8 cellular contexts compared by ENCODE assay signal in the genomic region with DNA sequence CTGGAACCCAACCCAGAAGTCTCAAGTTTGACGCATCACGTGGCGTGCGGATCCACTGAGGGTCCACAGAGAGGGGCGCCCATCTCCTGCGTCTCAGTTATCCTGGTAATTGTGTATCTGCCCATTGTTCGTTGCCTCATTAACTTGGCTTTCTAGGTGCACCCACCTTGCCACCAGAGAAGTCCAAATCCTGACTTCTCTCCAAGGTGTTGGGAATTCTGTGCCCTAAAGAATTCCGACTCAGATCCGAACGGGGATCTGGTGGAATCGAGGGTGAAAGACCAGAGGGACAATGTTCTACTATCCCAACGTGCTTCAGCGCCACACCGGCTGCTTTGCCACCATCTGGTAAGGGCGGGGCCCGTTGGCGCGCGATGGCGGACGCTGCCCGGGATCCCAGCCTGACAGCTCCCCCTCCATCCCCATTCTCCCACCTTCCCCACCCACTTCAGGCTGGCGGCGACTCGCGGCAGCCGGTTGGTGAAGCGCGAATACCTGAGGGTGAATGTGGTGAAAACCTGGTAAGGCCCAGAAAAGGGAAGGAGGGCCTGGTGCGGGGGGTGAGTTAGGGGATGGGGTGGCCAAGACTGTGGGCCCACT. TPM values are rescaled to one million over a fixed set of nuclear protein-coding genes. Genes with fewer than 3 reads are reported as not detected.
DNase-seq lines count a peak whose midpoint lies in the region; ATAC-seq and TF ChIP-seq lines count a peak whose summit lies in the region.

No MANE protein-coding gene starts in this region.

- H3K4me2 ChIP-seq in Karpas-422 (ENCODE audit: low read depth, low read length, poor library complexity, severe bottlenecking) (peak overlapping the region; percentile 70), neuronal stem cell (ENCODE audit: insufficient read depth, low read length, poor library complexity, severe bottlenecking) (peak overlapping the region; percentile 92)

- peak overlapping the region; percentile 65 for H2BK15ac ChIP-seq in neuronal stem cell (ENCODE audit: low read length)

- H2BK5ac ChIP-seq in neuronal stem cell (ENCODE audit: low read length) = no peak overlapping the region

- peak overlapping the region; percentile 61 for H3K23ac ChIP-seq in neuronal stem cell (ENCODE audit: low read depth, low read length, poor library complexity)

- DNase-seq in CD8-positive, alpha-beta memory T cell = no peak
- no peak for DNase-seq in Karpas-422
- no peak for DNase-seq in endothelial cell (ENCODE audit: low spot score)
- DNase-seq in neuronal stem cell (ENCODE audit: low spot score) = no peak
- DNase-seq in HT-29 (ENCODE audit: low spot score) = no peak
- no peak for DNase-seq in activated effector memory CD4-positive, alpha-beta T cell treated with Interleukin-2 at 50 U/mL for 16 hours
- DNase-seq in NOMO-1 (lab: John Stamatoyannopoulos, UW; ENCODE audit: unreplicated experiment in 2 of 2) = no peak

- H3K9ac ChIP-seq in Karpas-422 (ENCODE audit: low read length) (peak overlapping the region; percentile 75), neuronal stem cell (ENCODE audit: low read depth, low read length, poor library complexity) (peak overlapping the region; percentile 82)

- H2BK12ac ChIP-seq in neuronal stem cell (ENCODE audit: low read length) = peak overlapping the region; percentile 24

- no peak overlapping the region for H4K91ac ChIP-seq in neuronal stem cell (ENCODE audit: low read depth, low read length, poor library complexity)

- H3K4me1 Mint-ChIP-seq in CD8-positive, alpha-beta memory T cell = peaks cover 33 to 47% (median 46%) of the 10 kb centered on the region in 3 donors
- peaks cover 2% of the 10 kb centered on the region for H3K4me1 Mint-ChIP-seq in endothelial cell (ENCODE audit: unreplicated experiment)

- H3K9me2 ChIP-seq in Karpas-422 (replicated peaks; ENCODE audit: insufficient read depth, low read length) = no peaks in the 10 kb centered on the region

- no peak overlapping the region for H4K8ac ChIP-seq in neuronal stem cell (ENCODE audit: low read depth, low read length)

- peak overlapping the region in 7 of 8 donors; percentile 14 to 96 (median 80) for H3K27ac Mint-ChIP-seq in CD8-positive, alpha-beta memory T cell
- no peak overlapping the region for H3K27ac Mint-ChIP-seq in endothelial cell (ENCODE audit: unreplicated experiment)

- H2AFZ ChIP-seq in Karpas-422 (ENCODE audit: low read length) (no peak overlapping the region), neuronal stem cell (ENCODE audit: low read length) (no peak overlapping the region)

- no peak overlapping the region for H3K4ac ChIP-seq in neuronal stem cell (ENCODE audit: low read length)

- no CpG with 5 or more reads among the region's 30 CpGs for WGBS in neuronal stem cell (ENCODE audit: extremely low coverage in 2 of 2, insufficient read length in 2 of 2, insufficient replicate concordance in 1 of 2), 2 donors

- H3K27me3 ChIP-seq in CD8-positive, alpha-beta memory T cell (ENCODE audit: insufficient read depth, low read length, poor library complexity, severe bottlenecking) = no peaks in the 10 kb centered on the region
- no peaks in the 10 kb centered on the region for H3K27me3 ChIP-seq in Karpas-422 (ENCODE audit: low read length)
- no peaks in the 10 kb centered on the region for H3K27me3 ChIP-seq in neuronal stem cell (ENCODE audit: control insufficient read depth in 3 of 3, insufficient read depth in 3 of 3, low read depth in 1 of 3, low read length in 3 of 3)

- CTCF ChIA-PET in CD8-positive, alpha-beta memory T cell (lab: Charles Lee) = interaction anchor here (4.7 kb wide), 1 partner anchor 12 kb away, joined by 36 read pairs; the partner anchor contains the start of gene IRF9

- no peaks in the 10 kb centered on the region for H3K9me3 ChIP-seq in CD8-positive, alpha-beta memory T cell (ENCODE audit: low read length)
- H3K9me3 ChIP-seq in Karpas-422 (ENCODE audit: low read length) = no peaks in the 10 kb centered on the region
- no peaks in the 10 kb centered on the region for H3K9me3 ChIP-seq in neuronal stem cell (replicated peaks in 1 of 2; ENCODE audit: control insufficient read depth in 2 of 2, insufficient read depth in 1 of 2, low read depth in 1 of 2, low read length in 2 of 2)

- H3K36me3 Mint-ChIP-seq in CD8-positive, alpha-beta memory T cell = peaks cover 4 to 44% (median 14%) of the 10 kb centered on the region in 3 donors
- H3K36me3 Mint-ChIP-seq in endothelial cell (ENCODE audit: low read depth, unreplicated experiment) = peaks cover 21% of the 10 kb centered on the region

- H3K18ac ChIP-seq in neuronal stem cell (ENCODE audit: low read length) = peak overlapping the region; percentile 96

- no peak for TF ChIP-seq CTCF in endothelial cell (IDR thresholded peaks at IDR 0.05; ENCODE audit: unreplicated experiment)

- ATAC-seq in GM21367 (IDR thresholded peaks at IDR 0.05; ENCODE audit: unreplicated experiment) = no peak

- no peak overlapping the region for H2BK120ac ChIP-seq in neuronal stem cell (ENCODE audit: low read depth, low read length)

- H3K79me2 ChIP-seq in Karpas-422 (ENCODE audit: low read length) = peaks cover 15% of the 10 kb centered on the region

- H4K20me1 ChIP-seq in Karpas-422 (ENCODE audit: insufficient read depth, low read depth, low read length) = no peaks in the 10 kb centered on the region

- peaks cover 9% of the 10 kb centered on the region for H3K79me1 ChIP-seq in neuronal stem cell (ENCODE audit: low read depth, low read length)

- POLR2A ChIA-PET in CD8-positive, alpha-beta memory T cell (lab: Charles Lee) = interaction anchor here (2.4 kb wide), 1 partner anchor 11 kb away, joined by 8 read pairs; the partner anchor contains the start of gene IRF9

- no peaks in the 10 kb centered on the region for H3K4me1 ChIP-seq in CD8-positive, alpha-beta memory T cell (ENCODE audit: insufficient read depth, low read length)
- H3K4me1 ChIP-seq in Karpas-422 (ENCODE audit: low read length) (peaks cover 7% of the 10 kb centered on the region), neuronal stem cell (ENCODE audit: control insufficient read depth in 2 of 2, insufficient read depth in 1 of 2, low read depth in 1 of 2, low read length in 2 of 2) (peaks cover 0 to 8% of the 10 kb centered on the region in 2 donors)

- H3K4me3 ChIP-seq in CD8-positive, alpha-beta memory T cell (ENCODE audit: low read length) = peak overlapping the region; percentile 48
- H3K4me3 ChIP-seq in Karpas-422 (ENCODE audit: low read length) (peak overlapping the region; percentile 64), neuronal stem cell (ENCODE audit: low read length in 2 of 2) (peak overlapping the region; percentile 1 to 91)

- peak overlapping the region; percentile 81 to 91 (median 90) for H3K4me3 Mint-ChIP-seq in CD8-positive, alpha-beta memory T cell
- peak overlapping the region; percentile 81 for H3K4me3 Mint-ChIP-seq in endothelial cell (ENCODE audit: unreplicated experiment)

- peaks cover 0 to 2% of the 10 kb centered on the region in 2 donors for H3K27me3 Mint-ChIP-seq in CD8-positive, alpha-beta memory T cell
- H3K27me3 Mint-ChIP-seq in endothelial cell (ENCODE audit: unreplicated experiment) = peaks cover 4% of the 10 kb centered on the region

- H2AK5ac ChIP-seq in neuronal stem cell (ENCODE audit: low read depth, low read length) = peak overlapping the region; percentile 99

- peaks cover 12% of the 10 kb centered on the region for H3K36me3 ChIP-seq in CD8-positive, alpha-beta memory T cell (ENCODE audit: insufficient read depth, low read length)
- 0 out of 2 replicates have a peak, but pooled peaks cover 12% of the 10 kb centered on the region for H3K36me3 ChIP-seq in Karpas-422 (ENCODE audit: insufficient read depth, low read length)
- H3K36me3 ChIP-seq in neuronal stem cell (replicated peaks in 1 of 2; ENCODE audit: control insufficient read depth in 2 of 2, insufficient read depth in 2 of 2, low read length in 2 of 2) = peaks cover 5 to 23% of the 10 kb centered on the region in 2 donors

- peak overlapping the region; percentile 85 for H3K14ac ChIP-seq in neuronal stem cell (ENCODE audit: low read length)

- H3K27ac ChIP-seq in CD8-positive, alpha-beta memory T cell (ENCODE audit: low read depth, low read length) = no peak overlapping the region
- H3K27ac ChIP-seq in Karpas-422 (ENCODE audit: low read length) = peak overlapping the region; percentile 52
- H3K27ac ChIP-seq in neuronal stem cell (replicated peaks; ENCODE audit: low read length) = peak overlapping the region; percentile 63

- no peaks in the 10 kb centered on the region for H3K9me3 Mint-ChIP-seq in CD8-positive, alpha-beta memory T cell
- no peaks in the 10 kb centered on the region for H3K9me3 Mint-ChIP-seq in endothelial cell (ENCODE audit: unreplicated experiment)

RNA-seq across cellular contexts. Expression of gene REC8, which starts 0.5 kb away (rescaled TPM):
- 10 to 100 TPM; 24.5 to 26.7 TPM for total RNA-seq in CD8-positive, alpha-beta memory T cell
- 10.0 TPM for polyA plus RNA-seq in CD8-positive, alpha-beta memory T cell
- total RNA-seq in Karpas-422 (2014; rRNA removed; shearing (Covaris generic); ENCODE audit: low replicate concordance) = 22.1 and 34.6 TPM in 2 replicates
- 31.8 TPM for total RNA-seq in endothelial cell (ENCODE audit: unreplicated experiment)
- polyA plus RNA-seq in neuronal stem cell (2013, experiment 1 of 2) = 82.2 TPM
- 80.0 TPM for polyA plus RNA-seq in neuronal stem cell (2013, experiment 2 of 2)
- 3.4 and 14.0 TPM in 2 replicates for total RNA-seq in HT-29 (2014; rRNA removed; shearing (Covaris generic))

RNA-seq across cellular contexts. Expression of gene IRF9, which starts 11.3 kb away (rescaled TPM):
- total RNA-seq in CD8-positive, alpha-beta memory T cell = 10 to 100 TPM; 62.0 to 68.6 TPM
- 91.7 TPM for polyA plus RNA-seq in CD8-positive, alpha-beta memory T cell
- 72.7 and 79.8 TPM in 2 replicates for total RNA-seq in Karpas-422 (2014; rRNA removed; shearing (Covaris generic); ENCODE audit: low replicate concordance)
- 25.7 TPM for total RNA-seq in endothelial cell (ENCODE audit: unreplicated experiment)
- 8.0 TPM for polyA plus RNA-seq in neuronal stem cell (2013, experiment 1 of 2)
- polyA plus RNA-seq in neuronal stem cell (2013, experiment 2 of 2) = 7.1 TPM
- 49.6 and 69.8 TPM in 2 replicates for total RNA-seq in HT-29 (2014; rRNA removed; shearing (Covaris generic))

RNA-seq across cellular contexts. Expression of gene IPO4, which starts 16.3 kb away (rescaled TPM):
- 100 to 1,000 TPM; 164 to 172 TPM for total RNA-seq in CD8-positive, alpha-beta memory T cell
- 20.9 TPM for polyA plus RNA-seq in CD8-positive, alpha-beta memory T cell
- total RNA-seq in Karpas-422 (2014; rRNA removed; shearing (Covaris generic); ENCODE audit: low replicate concordance) = 48.9 and 118 TPM in 2 replicates
- total RNA-seq in endothelial cell (ENCODE audit: unreplicated experiment) = 29.0 TPM
- polyA plus RNA-seq in neuronal stem cell (2013, experiment 1 of 2) = 17.5 TPM
- polyA plus RNA-seq in neuronal stem cell (2013, experiment 2 of 2) = 17.9 TPM
- 110 and 182 TPM in 2 replicates for total RNA-seq in HT-29 (2014; rRNA removed; shearing (Covaris generic))

RNA-seq across cellular contexts. Expression of gene TM9SF1, which starts 22.9 kb away (rescaled TPM):
- total RNA-seq in CD8-positive, alpha-beta memory T cell = 10 to 100 TPM; 31.3 to 34.0 TPM
- 30.0 TPM for polyA plus RNA-seq in CD8-positive, alpha-beta memory T cell
- total RNA-seq in Karpas-422 (2014; rRNA removed; shearing (Covaris generic); ENCODE audit: low replicate concordance) = 31.3 and 49.0 TPM in 2 replicates
- 41.8 TPM for total RNA-seq in endothelial cell (ENCODE audit: unreplicated experiment)
- 20.4 TPM for polyA plus RNA-seq in neuronal stem cell (2013, experiment 1 of 2)
- 19.4 TPM for polyA plus RNA-seq in neuronal stem cell (2013, experiment 2 of 2)
- 41.4 and 44.4 TPM in 2 replicates for total RNA-seq in HT-29 (2014; rRNA removed; shearing (Covaris generic))

RNA-seq across cellular contexts. Expression of gene RNF31, which starts 25.1 kb away (rescaled TPM):
- total RNA-seq in CD8-positive, alpha-beta memory T cell = 10 to 100 TPM; 85.9 TPM
- 71.5 TPM for polyA plus RNA-seq in CD8-positive, alpha-beta memory T cell
- total RNA-seq in Karpas-422 (2014; rRNA removed; shearing (Covaris generic); ENCODE audit: low replicate concordance) = 82.0 and 153 TPM in 2 replicates
- total RNA-seq in endothelial cell (ENCODE audit: unreplicated experiment) = 90.2 TPM
- polyA plus RNA-seq in neuronal stem cell (2013, experiment 1 of 2) = 50.4 TPM
- 45.1 TPM for polyA plus RNA-seq in neuronal stem cell (2013, experiment 2 of 2)
- total RNA-seq in HT-29 (2014; rRNA removed; shearing (Covaris generic)) = 62.3 and 67.8 TPM in 2 replicates
